8 cellular contexts compared by ENCODE assay signal in genomic region chr10:28663576-28664368, GRCh38. TPM values are rescaled to one million over a fixed set of nuclear protein-coding genes. Genes with fewer than 3 reads are reported as not detected.
A peak's percentile ranks its signal among the peaks of the same experiment; 100 is the strongest.
DNase-seq lines count a peak whose midpoint lies in the region; ATAC-seq, FAIRE-seq and TF ChIP-seq lines count a peak whose summit lies in the region.

No MANE protein-coding gene starts in this region.

- peak; percentile 87 for ATAC-seq in HG03378 (IDR thresholded peaks at IDR 0.05; ENCODE audit: unreplicated experiment)
- peak; percentile 75 for ATAC-seq in activated CD4-positive, alpha-beta T cell treated with anti-CD3 and anti-CD28 coated beads for 36 hours

- peaks cover 33% of the 10 kb centered on the region for H3K27me3 Mint-ChIP-seq in activated CD4-positive, alpha-beta T cell treated with anti-CD3 and anti-CD28 coated beads for 36 hours

- H3K27ac ChIP-seq in C4-2B (no peak overlapping the region), colonic mucosa (no peak overlapping the region), liver (ENCODE audit: low read depth in 1 of 2, low read length in 2 of 2) (no peak overlapping the region)

- no peak overlapping the region for H3K9ac ChIP-seq in colonic mucosa (ENCODE audit: low read depth in 2 of 2, low read length in 2 of 2)
- no peak overlapping the region for H3K9ac ChIP-seq in liver (ENCODE audit: low read depth in 1 of 2, low read length in 2 of 2)

- peak; percentile 99 for TF ChIP-seq CTCF in C4-2B (conservative IDR thresholded peaks at IDR 0.05)
- TF ChIP-seq CTCF in colonic mucosa (IDR thresholded peaks at IDR 0.05): peak; percentile 87
- peak; percentile 98 for TF ChIP-seq CTCF in liver (IDR thresholded peaks at IDR 0.05; ENCODE audit: low read depth, low read length, missing input control)

- H3K9me3 Mint-ChIP-seq in activated CD4-positive, alpha-beta T cell treated with anti-CD3 and anti-CD28 coated beads for 36 hours (ENCODE audit: low read depth): no peaks in the 10 kb centered on the region

- peak; percentile 100 for TF ChIP-seq RAD21 in liver (IDR thresholded peaks at IDR 0.05)

- peak; percentile 77 for DNase-seq in GM19239 (ENCODE audit: insufficient read length, low spot score)
- DNase-seq in NCI-H460 (ENCODE audit: extremely low read depth, low read depth): peak; percentile 71
- peak; percentile 82 for DNase-seq in activated CD4-positive, alpha-beta T cell treated with anti-CD3 and anti-CD28 coated beads for 36 hours
- DNase-seq in colonic mucosa: peak; percentile 80
- peak; percentile 44 to 46 for DNase-seq in stimulated activated CD4-positive, alpha-beta T cell treated with anti-CD3 and anti-CD28 coated beads, Interleukin-4, amount 100 ng/mL, for 48 hours (ENCODE audit: low read depth in 2 of 2)

- FAIRE-seq in GM19239 (lab: Jason Lieb, UNC): peak; percentile 89

- intact Hi-C loops in activated CD4-positive, alpha-beta T cell treated with anti-CD3 and anti-CD28 coated beads for 36 hours (cut with DNase I, micrococcal nuclease): loop anchor here (1.0 to 10.0 kb wide), 4 partner anchors 35 to 641 kb away; no protein-coding TSS in a partner anchor
- intact Hi-C loops in colonic mucosa (cut with DNase I): loop anchor here (5.0 to 10.0 kb wide), 2 partner anchors 469 to 641 kb away; no protein-coding TSS in a partner anchor

- H3K27ac Mint-ChIP-seq in activated CD4-positive, alpha-beta T cell treated with anti-CD3 and anti-CD28 coated beads for 36 hours: no peak overlapping the region

- peaks cover 7% of the 10 kb centered on the region for H3K4me1 Mint-ChIP-seq in activated CD4-positive, alpha-beta T cell treated with anti-CD3 and anti-CD28 coated beads for 36 hours

- H3K4me1 ChIP-seq in colonic mucosa: no peaks in the 10 kb centered on the region
- peaks cover 2 to 8% (median 6%) of the 10 kb centered on the region in 4 donors for H3K4me1 ChIP-seq in liver (ENCODE audit: control insufficient read depth in 4 of 4, insufficient read depth in 4 of 4, low read length in 3 of 4)

- H3K36me3 ChIP-seq in colonic mucosa (no peaks in the 10 kb centered on the region), liver (ENCODE audit: control insufficient read depth in 4 of 4, insufficient read depth in 3 of 4, low read depth in 1 of 4, low read length in 3 of 4) (no peaks in the 10 kb centered on the region)

- CTCF ChIA-PET in activated CD4-positive, alpha-beta T cell treated with anti-CD3 and anti-CD28 coated beads for 36 hours (lab: Charles Lee): interaction anchor here (0.5 to 2.9 kb wide), 38 partner anchors 10 to 1077 kb away, joined by 3 to 20 read pairs (median 4); partner anchors contain the start of gene BAMBI

- 7% methylated on average over 9 of the region's 9 CpGs for WGBS in liver

- H3K4me3 Mint-ChIP-seq in activated CD4-positive, alpha-beta T cell treated with anti-CD3 and anti-CD28 coated beads for 36 hours: no peak overlapping the region

- no peaks in the 10 kb centered on the region for H3K36me3 Mint-ChIP-seq in activated CD4-positive, alpha-beta T cell treated with anti-CD3 and anti-CD28 coated beads for 36 hours (ENCODE audit: low read depth)

- POLR2A ChIA-PET in activated CD4-positive, alpha-beta T cell treated with anti-CD3 and anti-CD28 coated beads for 36 hours (lab: Charles Lee): no interaction called here

- H3K9me3 ChIP-seq in colonic mucosa: no peaks in the 10 kb centered on the region
- H3K9me3 ChIP-seq in liver (ENCODE audit: control insufficient read depth in 4 of 4, low read length in 3 of 4): no peaks in the 10 kb centered on the region

- H3K4me3 ChIP-seq in colonic mucosa (no peak overlapping the region), liver (ENCODE audit: low read depth in 1 of 3, low read length in 3 of 3) (no peak overlapping the region)

- H3K27me3 ChIP-seq in colonic mucosa: peaks cover 12% of the 10 kb centered on the region
- H3K27me3 ChIP-seq in liver (ENCODE audit: control insufficient read depth in 4 of 4, insufficient read depth in 4 of 4, low read length in 3 of 4): no peaks in the 10 kb centered on the region

TF ChIP-seq in liver, 16 proteins besides CTCF, POLR2A, EP300 and RAD21:
- no peak for TF ChIP-seq MAX (IDR thresholded peaks at IDR 0.05)
- no peak for TF ChIP-seq HNF4A (conservative IDR thresholded peaks at IDR 0.05)
- no peak for TF ChIP-seq JUND (IDR thresholded peaks at IDR 0.05)
- no peak for TF ChIP-seq ATF3 (IDR thresholded peaks at IDR 0.05)
- TF ChIP-seq HNF4G (IDR thresholded peaks at IDR 0.05): no peak
- no peak for TF ChIP-seq FOXA2 (IDR thresholded peaks at IDR 0.05)
- no peak for TF ChIP-seq TAF1 (conservative IDR thresholded peaks at IDR 0.05)
- no peak for TF ChIP-seq NR2F2 (IDR thresholded peaks at IDR 0.05)
- no peak for TF ChIP-seq FOXA1 (IDR thresholded peaks at IDR 0.05)
- TF ChIP-seq REST (IDR thresholded peaks at IDR 0.05): no peak
- TF ChIP-seq RXRA (IDR thresholded peaks at IDR 0.05): peak in 1 of 2 donors; percentile 16
- peak; percentile 21 for TF ChIP-seq YY1 (IDR thresholded peaks at IDR 0.05)

RNA-seq across cellular contexts. Expression of gene BAMBI, which starts 13.5 kb away (rescaled TPM):
- total RNA-seq in NCI-H460 (2014; rRNA removed; shearing (Covaris generic)): 3.9 and 4.0 TPM in 2 replicates
- 0.21 and 3.6 TPM in 2 replicates for polyA plus RNA-seq in NCI-H460 (2014; cell fraction: nucleus; rRNA removed)
- under 1 TPM; 0.09 to 0.16 TPM for total RNA-seq in activated CD4-positive, alpha-beta T cell treated with anti-CD3 and anti-CD28 coated beads for 36 hours
- 1 to 10 TPM; 3.1 to 4.6 TPM for total RNA-seq in colonic mucosa
- 10 to 100 TPM in 1 of 2 donors, 1 to 10 TPM in 1; 4.6 to 10.6 TPM for total RNA-seq in liver
- polyA plus RNA-seq in liver: 1 to 10 TPM; 4.7 to 5.6 TPM
